Comparison of ENCODE assay signal across 8 cellular contexts in the genomic region with DNA sequence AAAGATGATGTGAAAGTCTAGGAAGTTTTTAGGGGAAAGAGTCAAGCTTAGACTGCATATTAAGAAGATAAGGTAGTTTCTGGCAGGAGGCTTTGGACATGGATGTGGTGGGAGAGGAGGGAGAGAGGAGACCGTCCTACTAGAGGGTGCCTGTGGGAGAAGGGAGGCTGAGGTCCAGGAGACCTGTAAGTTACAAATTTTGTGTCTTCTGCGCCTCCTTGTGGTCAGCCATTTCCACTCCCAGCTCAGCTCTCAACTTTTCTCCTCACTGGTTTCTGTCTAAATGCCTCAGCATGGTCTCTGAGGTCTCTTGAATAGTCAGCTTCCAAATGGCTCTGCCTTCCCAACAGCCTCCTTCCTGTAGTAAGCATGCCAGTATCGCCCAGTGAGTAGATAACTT.
DNase-seq lines count a peak whose midpoint lies in the region; ATAC-seq, FAIRE-seq and TF ChIP-seq lines count a peak whose summit lies in the region.

No MANE protein-coding gene starts in this region.

- H3K4me2 ChIP-seq in SK-N-SH (no peak overlapping the region), fibroblast of lung (ENCODE audit: extremely low read depth, insufficient read depth, low read length) (no peak overlapping the region)

- FAIRE-seq in pancreas (lab: Jason Lieb, UNC) = no peak

- H3K9ac ChIP-seq in SK-N-SH (no peak overlapping the region), fibroblast of lung (ENCODE audit: insufficient read depth, low read length) (no peak overlapping the region)

- TF ChIP-seq RAD21 in SK-N-SH (IDR thresholded peaks at IDR 0.05; ENCODE audit: low read length) = peak; percentile 64

- peaks cover 6% of the 10 kb centered on the region in 2 experiments; a peak in 2 of 4 replicates for H3K4me1 ChIP-seq in SK-N-SH (ENCODE audit: control insufficient read depth in 1 of 2, insufficient read depth in 2 of 2, low read depth in 1 of 2, low read length in 1 of 2)
- no peaks in the 10 kb centered on the region for H3K4me1 ChIP-seq in fibroblast of lung (ENCODE audit: control insufficient read depth, extremely low read depth, insufficient read depth, low read length)
- no peaks in the 10 kb centered on the region for H3K4me1 ChIP-seq in pancreas

- TF ChIP-seq EP300 in SK-N-SH (IDR thresholded peaks at IDR 0.05; ENCODE audit: borderline replicate concordance in 1 of 2, low read depth in 1 of 2, low read length in 1 of 2) = no peak

- intact Hi-C loops in pancreas (cut with DNase I) = no loop called here

- DNase-seq in DMS114 treated with DMSO at 0.1 percent for 48 hours (lab: John Stamatoyannopoulos, UW; ENCODE audit: unreplicated experiment) (peak; percentile 50), SK-N-SH (no peak), fibroblast of lung (ENCODE audit: low read depth in 2 of 2) (peak; percentile 34 to 42), pancreas (peak in 4 of 6 donors; percentile 14 to 52 (median 30))

- H3K79me2 ChIP-seq in SK-N-SH (ENCODE audit: insufficient read depth) (no peaks in the 10 kb centered on the region), fibroblast of lung (ENCODE audit: control insufficient read depth, insufficient read depth, low read length) (no peaks in the 10 kb centered on the region)

- H3K4me3 ChIP-seq in SK-N-SH (ENCODE audit: low read depth in 2 of 2, low read length in 1 of 2) = no peak overlapping the region
- H3K4me3 ChIP-seq in fibroblast of lung (replicated peaks in 1 of 4; ENCODE audit: control extremely low read depth in 1 of 4, insufficient read depth in 1 of 4, low read depth in 3 of 4, low read length in 4 of 4) = no peak overlapping the region
- H3K4me3 ChIP-seq in pancreas = no peak overlapping the region

- TF ChIP-seq CTCF in SK-N-SH (IDR thresholded peaks at IDR 0.05) (peak; percentile 62), fibroblast of lung (conservative IDR thresholded peaks at IDR 0.05 in 1 of 2, IDR thresholded peaks at IDR 0.05 in 1 of 2; ENCODE audit: low read depth in 1 of 2, low read length in 2 of 2) (peak; percentile 51 to 66), pancreas (IDR thresholded peaks at IDR 0.05) (peak in 2 of 4 donors; percentile 22 to 30)

- 29% methylated on average over 3 of the region's 3 CpGs for WGBS in SK-N-SH (ENCODE audit: low lambda C conversion rate)
- 37 to 56% methylated on average over 3 of the region's 3 CpGs for WGBS in pancreas, 2 donors

- peak; percentile 44 for ATAC-seq in HG02885 (IDR thresholded peaks at IDR 0.05; ENCODE audit: poor library complexity, unreplicated experiment)
- ATAC-seq in pancreas = peak in 3 of 4 donors; percentile 58 to 65 (median 59)
- ATAC-seq in HG02610 (IDR thresholded peaks at IDR 0.05; ENCODE audit: unreplicated experiment) = no peak
- ATAC-seq in HG03457 (IDR thresholded peaks at IDR 0.05; ENCODE audit: unreplicated experiment) = no peak
- ATAC-seq in HG02759 (IDR thresholded peaks at IDR 0.05; ENCODE audit: unreplicated experiment) = no peak

- H4K20me1 ChIP-seq in SK-N-SH (ENCODE audit: insufficient read depth) = no peaks in the 10 kb centered on the region
- no peaks in the 10 kb centered on the region for H4K20me1 ChIP-seq in fibroblast of lung (ENCODE audit: control insufficient read depth, extremely low read depth, insufficient read depth, low read length)

- POLR2A ChIA-PET in SK-N-SH (lab: Yijun Ruan, JAX) = no interaction called here

- H3K36me3 ChIP-seq in SK-N-SH (replicated peaks in 1 of 2; ENCODE audit: control insufficient read depth in 1 of 2, insufficient read depth in 2 of 2, low read length in 1 of 2) (no peaks in the 10 kb centered on the region), fibroblast of lung (ENCODE audit: control insufficient read depth, insufficient read depth, low read length) (no peaks in the 10 kb centered on the region), pancreas (no peaks in the 10 kb centered on the region)

- H2AFZ ChIP-seq in SK-N-SH (ENCODE audit: low read depth) (no peak overlapping the region), fibroblast of lung (ENCODE audit: low read length) (no peak overlapping the region)

- CTCF ChIA-PET in SK-N-SH (lab: Yijun Ruan, JAX) = interaction anchor here (1.1 to 2.3 kb wide), 7 partner anchors 9 to 258 kb away, joined by 3 to 10 read pairs (median 5); partner anchors contain the start of gene LRFN2

- H3K9me2 ChIP-seq in SK-N-SH = no peaks in the 10 kb centered on the region

- no peak overlapping the region for H3K27ac ChIP-seq in SK-N-SH (ENCODE audit: low read depth in 2 of 2, low read length in 1 of 2)
- no peak overlapping the region for H3K27ac ChIP-seq in fibroblast of lung (ENCODE audit: insufficient read depth, low read length)
- H3K27ac ChIP-seq in pancreas = no peak overlapping the region

- H3K27me3 ChIP-seq in SK-N-SH (ENCODE audit: insufficient read depth) (no peaks in the 10 kb centered on the region), fibroblast of lung (ENCODE audit: control insufficient read depth, insufficient read depth, low read length) (peaks cover 9% of the 10 kb centered on the region), pancreas (no peaks in the 10 kb centered on the region)

- H3F3A ChIP-seq in SK-N-SH (replicated peaks; ENCODE audit: insufficient read depth) = no peaks in the 10 kb centered on the region

- H3K9me3 ChIP-seq in SK-N-SH = no peaks in the 10 kb centered on the region; the same call in 1 of the 2 replicates
- H3K9me3 ChIP-seq in fibroblast of lung (ENCODE audit: control insufficient read depth, insufficient read depth, low read depth, low read length) = no peaks in the 10 kb centered on the region
- no peaks in the 10 kb centered on the region for H3K9me3 ChIP-seq in pancreas

TF ChIP-seq in SK-N-SH, 30 proteins besides CTCF, POLR2A, EP300 and RAD21:
- TF ChIP-seq MAX (IDR thresholded peaks at IDR 0.05; ENCODE audit: low read depth) (no peak), SMC3 (IDR thresholded peaks at IDR 0.05; ENCODE audit: low read depth, low read length) (peak; percentile 49), TCF12 (IDR thresholded peaks at IDR 0.05) (no peak)

Comparison
In these comparisons a context has a peak if more than half of its experiments do, and no peak if none do; other contexts are left out.
1. ATAC-seq: peak in HG02885 (single experiment) and pancreas (3 of 4); none in HG02610 (single experiment), HG03457 (single experiment) and HG02759 (single experiment).